In genomic region chr5:177130211-177131018, GRCh38 we compare ENCODE assay signal across 1 cellular context.
A peak's percentile ranks its signal among the peaks of the same experiment; 100 is the strongest.
TF ChIP-seq lines count a peak whose summit lies in the region.

No MANE protein-coding gene starts in this region.

TF ChIP-seq in H1, 55 proteins besides CTCF, POLR2A, EP300 and RAD21:
- TF ChIP-seq FOSL1 (IDR thresholded peaks at IDR 0.05; ENCODE audit: insufficient read depth, low read depth, low read length) (no peak), TEAD4 (IDR thresholded peaks at IDR 0.05; ENCODE audit: low read depth, low read length) (peak; percentile 62; the same call in 1 of the 2 replicates)
